In genomic region chr1:203306970-203307541, GRCh38 we compare ENCODE assay signal across 2 cellular contexts.
A peak's percentile ranks its signal among the peaks of the same experiment; 100 is the strongest.
TF ChIP-seq lines count a peak whose summit lies in the region.

No MANE protein-coding gene starts in this region.

TF ChIP-seq in K562, 482 proteins besides CTCF, POLR2A, EP300 and RAD21 (continues in another document):
- TF ChIP-seq RB1 (IDR thresholded peaks at IDR 0.05; ENCODE audit: low read depth) (0 out of 2 replicates have a peak, but pooled peaks have one; percentile 38), IRF9 (tag; IDR thresholded peaks at IDR 0.05) (no peak), POLR2AphosphoS5 (IDR thresholded peaks at IDR 0.05; ENCODE audit: control insufficient read depth, insufficient read depth, low read depth, low read length) (no peak; the same call in 1 of the 2 replicates), E2F8 (IDR thresholded peaks at IDR 0.05; ENCODE audit: low read depth, partially characterized antibody) (no peak), EGR1 (conservative IDR thresholded peaks at IDR 0.05) (0 out of 2 replicates have a peak, but pooled peaks have one; percentile 20), TBP (optimal IDR thresholded peaks at IDR 0.05; ENCODE audit: low read depth, low read length) (no peak), ID3 (CRISPR knock-in tag; IDR thresholded peaks at IDR 0.05) (no peak), ID3 (tag; IDR thresholded peaks at IDR 0.05) (no peak), REST (CRISPR knock-in tag; IDR thresholded peaks at IDR 0.05; ENCODE audit: low read depth) (no peak), NFRKB (IDR thresholded peaks at IDR 0.05; ENCODE audit: low read depth) (no peak), HEY1 (CRISPR knock-in tag; IDR thresholded peaks at IDR 0.05; ENCODE audit: borderline replicate concordance) (no peak), RBM22 (IDR thresholded peaks at IDR 0.05; ENCODE audit: low read depth, low read length, poor library complexity, severe bottlenecking) (no peak), HSF4 (CRISPR knock-in tag; IDR thresholded peaks at IDR 0.05; ENCODE audit: borderline replicate concordance) (no peak), ARID3B (CRISPR knock-in tag; IDR thresholded peaks at IDR 0.05; ENCODE audit: borderline replicate concordance) (no peak), ZNF175 (CRISPR knock-in tag; IDR thresholded peaks at IDR 0.05; ENCODE audit: low read depth) (no peak), ZNF143 (CRISPR knock-in tag; IDR thresholded peaks at IDR 0.05) (no peak), PURB (CRISPR knock-in tag; IDR thresholded peaks at IDR 0.05; ENCODE audit: low read depth) (no peak), RBFOX2 (IDR thresholded peaks at IDR 0.05; ENCODE audit: low read depth, low read length) (peak; percentile 60), CBX3 (IDR thresholded peaks at IDR 0.05; ENCODE audit: borderline replicate concordance in 1 of 2, low read length in 2 of 2) (no peak)

TF ChIP-seq in HepG2, 621 proteins besides CTCF, POLR2A, EP300 and RAD21:
- no peak for TF ChIP-seq EEA1 (CRISPR knock-in tag; IDR thresholded peaks at IDR 0.05; ENCODE audit: borderline replicate concordance)
- TF ChIP-seq ZFY (CRISPR knock-in tag; IDR thresholded peaks at IDR 0.05): no peak
- no peak for TF ChIP-seq HIC2 (CRISPR knock-in tag; IDR thresholded peaks at IDR 0.05; ENCODE audit: low read depth)
- no peak for TF ChIP-seq SCMH1 (CRISPR knock-in tag; IDR thresholded peaks at IDR 0.05; ENCODE audit: borderline replicate concordance)
- TF ChIP-seq ZXDC (CRISPR knock-in tag; IDR thresholded peaks at IDR 0.05): no peak
- TF ChIP-seq ZNF740 (CRISPR knock-in tag; IDR thresholded peaks at IDR 0.05): no peak
- TF ChIP-seq AGO2 (optimal IDR thresholded peaks at IDR 0.05; ENCODE audit: low read depth, low read length): peak; percentile 69
- 0 out of 2 replicates have a peak, but pooled peaks have one; percentile 14 for TF ChIP-seq ZBTB38 (CRISPR knock-in tag; IDR thresholded peaks at IDR 0.05)
- TF ChIP-seq ZFP90 (CRISPR knock-in tag; IDR thresholded peaks at IDR 0.05; ENCODE audit: borderline replicate concordance): no peak
- TF ChIP-seq ZNF775 (CRISPR knock-in tag; IDR thresholded peaks at IDR 0.05; ENCODE audit: borderline replicate concordance): no peak
- no peak for TF ChIP-seq AHDC1 (CRISPR knock-in tag; IDR thresholded peaks at IDR 0.05; ENCODE audit: borderline replicate concordance)
- TF ChIP-seq RELA (CRISPR knock-in tag; IDR thresholded peaks at IDR 0.05): no peak
